ENCODE assay signal across 9 cellular contexts in the genomic region with DNA sequence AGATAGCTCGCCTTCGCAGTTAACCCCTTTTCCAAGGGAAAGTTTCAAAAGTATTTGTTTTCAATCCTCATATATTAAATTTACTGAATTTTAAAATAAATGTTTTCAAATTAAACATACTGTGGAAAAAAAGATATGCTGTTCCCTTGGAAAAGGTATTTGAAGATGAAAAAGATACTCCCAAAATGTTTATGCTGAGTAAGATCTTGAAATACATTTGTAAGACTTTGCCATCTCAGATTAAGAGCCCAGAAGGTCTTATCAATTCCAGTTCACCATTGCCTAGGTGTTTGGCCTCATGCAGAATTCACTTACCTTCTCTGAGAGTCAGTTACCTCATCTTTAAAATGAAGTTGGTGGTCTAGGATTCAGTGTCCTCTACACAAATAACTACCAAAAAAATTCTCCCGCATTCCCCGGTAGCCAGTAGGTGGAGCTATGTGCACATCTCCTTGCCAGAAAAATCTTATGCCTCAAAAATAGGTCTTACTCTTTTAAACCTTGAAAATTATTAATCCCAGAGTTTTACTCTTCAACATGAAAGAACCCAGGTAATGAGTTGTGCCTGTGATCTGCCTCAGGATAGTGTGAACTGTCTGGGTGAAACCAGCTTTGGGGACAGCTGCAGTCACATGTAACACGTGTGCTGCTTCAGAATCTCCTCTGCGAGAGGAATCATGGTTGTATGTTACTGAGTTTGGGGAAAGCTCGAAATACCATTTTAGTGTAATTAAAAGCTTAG.
DNase-seq lines count a peak whose midpoint lies in the region; ATAC-seq, FAIRE-seq and TF ChIP-seq lines count a peak whose summit lies in the region.
"Had no signal": no experiment of that assay in that cellular context is flagged by ENCODE, and none has a peak within 500 bp of the region (broad histone marks: within the 10 kb centered on the region; RNA-seq: fewer than 3 reads in every experiment).

No MANE protein-coding gene starts in this region.

- no peak for FAIRE-seq in HTR-8/SVneo (lab: Jason Lieb, UNC)

- peaks cover 50 to 68% of the 10 kb centered on the region in 2 donors for H3K36me3 ChIP-seq in ascending aorta

- intact Hi-C loops in ascending aorta (cut with DNase I) = loop anchor here (1.0 to 5.0 kb wide), 4 partner anchors 33 to 353 kb away; a partner anchor contains a TSS

- no peak for ATAC-seq in HG02763 (IDR thresholded peaks at IDR 0.05; ENCODE audit: unreplicated experiment)
- ATAC-seq in GM21423 (IDR thresholded peaks at IDR 0.05; ENCODE audit: unreplicated experiment) = no peak
- ATAC-seq: activated naive CD4-positive, alpha-beta T cell treated with anti-CD3 and anti-CD28 coated beads, Interleukin-2, amount 50 U/mL, for 72 hours had no signal

- H3K4me1 ChIP-seq in ascending aorta = no peaks in the 10 kb centered on the region

- H3K9me3 ChIP-seq in ascending aorta = no peaks in the 10 kb centered on the region

- no peak overlapping the region for H3K27ac ChIP-seq in ascending aorta

- no peak overlapping the region for H3K4me3 ChIP-seq in ascending aorta

- H3K27me3 ChIP-seq in ascending aorta = no peaks in the 10 kb centered on the region

- DNase-seq in DMS153 treated with DMSO at 0.1 percent for 48 hours (lab: John Stamatoyannopoulos, UW; ENCODE audit: unreplicated experiment) = peak; percentile 22
- peak; percentile 39 for DNase-seq in HTR-8/SVneo (ENCODE audit: insufficient read length, low spot score)
- peak; percentile 6 for DNase-seq in SKM-1 (lab: John Stamatoyannopoulos, UW; ENCODE audit: unreplicated experiment)
- DNase-seq in ascending aorta (ENCODE audit: low spot score in 2 of 2) = no peak
- peak; percentile 68 for DNase-seq in iPS-NIHi11 (ENCODE audit: low spot score)
- DNase-seq in stimulated activated CD4-positive, alpha-beta T cell treated with anti-CD3 and anti-CD28 coated beads, Interleukin-1b, Interleukin-23, amount 100 ng/mL, for 48 hours = peak; percentile 23

- TF ChIP-seq CTCF in ascending aorta (IDR thresholded peaks at IDR 0.05) = peak; percentile 62 to 83 (median 78)

Comparison
In these comparisons a context has a peak if more than half of its experiments do, and no peak if none do; other contexts are left out.
1. DNase-seq: peak in DMS153 treated with DMSO at 0.1 percent for 48 hours (single experiment), HTR-8/SVneo (single experiment), SKM-1 (single experiment), iPS-NIHi11 (single experiment) and stimulated activated CD4-positive, alpha-beta T cell treated with anti-CD3 and anti-CD28 coated beads, Interleukin-1b, Interleukin-23, amount 100 ng/mL, for 48 hours (single experiment); none in ascending aorta (0 of 2).